18 cellular contexts compared by ENCODE assay signal in genomic region chr15:89492934-89493631, GRCh38. TPM values are rescaled to one million over a fixed set of nuclear protein-coding genes. Genes with fewer than 3 reads are reported as not detected.
DNase-seq lines count a peak whose midpoint lies in the region; TF ChIP-seq lines count a peak whose summit lies in the region.
"Had no signal": no experiment of that assay in that cellular context is flagged by ENCODE, and none has a peak within 500 bp of the region (broad histone marks: within the 10 kb centered on the region; RNA-seq: fewer than 3 reads in every experiment).

No MANE protein-coding gene starts in this region.

- WGBS in suprapubic skin = 85% methylated on average over 13 of the region's 16 CpGs

- H3K27ac ChIP-seq in right atrium auricular region (no peak overlapping the region), coronary artery (no peak overlapping the region), suprapubic skin (no peak overlapping the region), caudate nucleus (ENCODE audit: low read depth, low read length) (no peak overlapping the region)
- H3K27ac ChIP-seq: SK-N-MC had no signal

- H3K4me1 ChIP-seq in right atrium auricular region = peaks cover 0 to 15% of the 10 kb centered on the region in 2 donors
- peaks cover 11% of the 10 kb centered on the region for H3K4me1 ChIP-seq in suprapubic skin

- H3K27me3 ChIP-seq in right atrium auricular region (no peaks in the 10 kb centered on the region), suprapubic skin (peaks cover 61% of the 10 kb centered on the region)

- H3K9me3 ChIP-seq in right atrium auricular region (no peaks in the 10 kb centered on the region), suprapubic skin (no peaks in the 10 kb centered on the region)

- intact Hi-C loops in cardiac septum (cut with DNase I) = no loop called here

- no peaks in the 10 kb centered on the region for H3K36me3 ChIP-seq in right atrium auricular region
- no peaks in the 10 kb centered on the region for H3K36me3 ChIP-seq in suprapubic skin

- no peak for TF ChIP-seq EP300 in suprapubic skin (IDR thresholded peaks at IDR 0.05)

- no peak overlapping the region for H3K4me3 ChIP-seq in right atrium auricular region
- H3K4me3 ChIP-seq in coronary artery = no peak overlapping the region
- no peak overlapping the region for H3K4me3 ChIP-seq in suprapubic skin
- H3K4me3 ChIP-seq: SK-N-MC had no signal

- TF ChIP-seq POLR2A in suprapubic skin (IDR thresholded peaks at IDR 0.05) = no peak

- TF ChIP-seq CTCF in right atrium auricular region (IDR thresholded peaks at IDR 0.05) (no peak), coronary artery (IDR thresholded peaks at IDR 0.05) (no peak), suprapubic skin (IDR thresholded peaks at IDR 0.05) (no peak)

- DNase-seq in cardiac septum (ENCODE audit: low spot score) = peak; percentile 61
- no peak for DNase-seq in right atrium auricular region (ENCODE audit: low spot score)
- DNase-seq in coronary artery (ENCODE audit: low spot score) = peak; percentile 66
- peak; percentile 49 for DNase-seq in islet precursor cell
- DNase-seq in suprapubic skin (ENCODE audit: low spot score in 2 of 2) = peak; percentile 49 to 70
- DNase-seq in caudate nucleus (lab: John Stamatoyannopoulos, UW) = no peak
- no peak for DNase-seq in NCI-H1694 (lab: John Stamatoyannopoulos, UW)
- DNase-seq in cerebellar cortex (ENCODE audit: low spot score) = no peak
- DNase-seq: CD4-positive, CD25-positive, alpha-beta regulatory T cell; DMS79; IMR-90; Karpas-422; NCI-H187 treated with DMSO at 0.1 percent for 48 hours; NCI-H748 treated with DMSO at 0.1 percent for 48 hours; Right ventricle myocardium superior had no signal

RNA-seq across cellular contexts. Expression of gene RHCG, which starts 3.3 kb away (rescaled TPM):
- total RNA-seq in cardiac septum = 2.0 TPM
- total RNA-seq in right atrium auricular region = under 1 TPM; 0.37 to 0.43 TPM
- total RNA-seq in suprapubic skin = 10 to 100 TPM; 18.6 to 24.2 (median 20.8) TPM
- total RNA-seq: B cell; CD4-positive, CD25-positive, alpha-beta regulatory T cell; HT-29; IMR-90; Right ventricle myocardium superior had no signal

Comparison
In these comparisons a context has a peak if more than half of its experiments do, and no peak if none do; other contexts are left out.
1. DNase-seq: peak in cardiac septum (single experiment), coronary artery (single experiment), islet precursor cell (single experiment) and suprapubic skin (2 of 2); none in right atrium auricular region (single experiment), caudate nucleus (0 of 61), NCI-H1694 (single experiment) and cerebellar cortex (single experiment).